Comparison of ENCODE assay signal across 8 cellular contexts in genomic region chr6:75266716-75267291, GRCh38. TPM values are rescaled to one million over a fixed set of nuclear protein-coding genes. Genes with fewer than 3 reads are reported as not detected.
DNase-seq lines count a peak whose midpoint lies in the region; ATAC-seq and TF ChIP-seq lines count a peak whose summit lies in the region.

No MANE protein-coding gene starts in this region.

- no peak overlapping the region for H2AFZ ChIP-seq in OCI-LY3 (ENCODE audit: low read depth, low read length)

- peaks cover 21% of the 10 kb centered on the region for H3K4me1 Mint-ChIP-seq in mesothelial cell of epicardium

- no peak overlapping the region for H3K4me2 ChIP-seq in OCI-LY3 (ENCODE audit: low read length)

- H3K36me3 ChIP-seq in OCI-LY3 (replicated peaks; ENCODE audit: low read depth, low read length) = peaks cover 10% of the 10 kb centered on the region

- no peak overlapping the region for H3K4me3 Mint-ChIP-seq in mesothelial cell of epicardium

- peaks cover 15% of the 10 kb centered on the region for H3K9me3 Mint-ChIP-seq in mesothelial cell of epicardium

- peak; percentile 88 for ATAC-seq in GM19351 (IDR thresholded peaks at IDR 0.05; ENCODE audit: unreplicated experiment)
- ATAC-seq in HG03354 (IDR thresholded peaks at IDR 0.05; ENCODE audit: poor library complexity, severe bottlenecking, unreplicated experiment) = peak; percentile 87

- DNase-seq in DMS53 (lab: John Stamatoyannopoulos, UW) = peak; percentile 78
- DNase-seq in dorsolateral prefrontal cortex = no peak
- DNase-seq in mesothelial cell of epicardium (ENCODE audit: low spot score in 2 of 2, unreplicated experiment in 2 of 2) = no peak
- DNase-seq in COLO668 (lab: John Stamatoyannopoulos, UW; ENCODE audit: unreplicated experiment) = no peak
- no peak for DNase-seq in posterior vena cava (ENCODE audit: low spot score)

- peaks cover 43% of the 10 kb centered on the region for H3K79me2 ChIP-seq in OCI-LY3 (ENCODE audit: low read length)

- H3K9me3 ChIP-seq in OCI-LY3 (ENCODE audit: insufficient read depth, low read length) = no peaks in the 10 kb centered on the region

- no peaks in the 10 kb centered on the region for H3K27me3 Mint-ChIP-seq in mesothelial cell of epicardium (ENCODE audit: low read depth)

- intact Hi-C loops in dorsolateral prefrontal cortex (cut with DNase I) (loop anchor here (5.0 to 10.0 kb wide), 2 partner anchors 258 to 260 kb away; no protein-coding TSS in a partner anchor), posterior vena cava (cut with DNase I) (loop anchor here (5.0 to 10.0 kb wide), 2 partner anchors 248 to 260 kb away; no protein-coding TSS in a partner anchor)

- H4K20me1 ChIP-seq in OCI-LY3 (ENCODE audit: insufficient read depth, low read length) = peaks cover 23% of the 10 kb centered on the region

- no peaks in the 10 kb centered on the region; the same call in 1 of the 2 replicates for H3K4me1 ChIP-seq in OCI-LY3 (ENCODE audit: low read length)

- H3K4me3 ChIP-seq in OCI-LY3 (ENCODE audit: low read length) (no peak overlapping the region), dorsolateral prefrontal cortex (no peak overlapping the region)

- H3K36me3 Mint-ChIP-seq in mesothelial cell of epicardium = peaks cover 17% of the 10 kb centered on the region

- H3K27ac ChIP-seq in OCI-LY3 (ENCODE audit: low read length) (no peak overlapping the region), dorsolateral prefrontal cortex (no peak overlapping the region)

- H3K27me3 ChIP-seq in OCI-LY3 (ENCODE audit: low read depth, low read length) = no peaks in the 10 kb centered on the region
- H3K27me3 ChIP-seq in dorsolateral prefrontal cortex = no peaks in the 10 kb centered on the region

- no peak overlapping the region for H3K9ac ChIP-seq in OCI-LY3 (ENCODE audit: low read length)

- TF ChIP-seq CTCF in OCI-LY3 (IDR thresholded peaks at IDR 0.05; ENCODE audit: low read depth, low read length) = peak; percentile 93
- TF ChIP-seq CTCF in dorsolateral prefrontal cortex (IDR thresholded peaks at IDR 0.05 in 54 of 56, conservative IDR thresholded peaks at IDR 0.05 in 2 of 56; ENCODE audit: low read depth in 1 of 56, partially characterized antibody in 56 of 56) = peak; percentile 64 to 93 (median 82)
- peak; percentile 77 for TF ChIP-seq CTCF in mesothelial cell of epicardium (IDR thresholded peaks at IDR 0.05; ENCODE audit: unreplicated experiment)

- H3K27ac Mint-ChIP-seq in mesothelial cell of epicardium = no peak overlapping the region

RNA-seq across cellular contexts. Expression of gene TMEM30A, which starts 17.8 kb away (rescaled TPM):
- total RNA-seq in dorsolateral prefrontal cortex (100 to 1,000 TPM; 110 to 237 (median 190) TPM), mesothelial cell of epicardium (87.6 to 95.3 TPM (median 90.1 TPM) in 3 replicates), posterior vena cava (100 to 1,000 TPM; 109 to 113 TPM)

RNA-seq across cellular contexts. Expression of gene COX7A2, which starts 23.2 kb away (rescaled TPM):
- 100 to 1,000 TPM; 186 to 540 (median 369) TPM for total RNA-seq in dorsolateral prefrontal cortex
- total RNA-seq in mesothelial cell of epicardium = 232 to 260 TPM (median 245 TPM) in 3 replicates
- 100 to 1,000 TPM; 408 to 448 TPM for total RNA-seq in posterior vena cava
